1 cellular context compared by ENCODE assay signal in genomic region chr20:3738109-3739053, GRCh38.
TF ChIP-seq lines count a peak whose summit lies in the region.

No MANE protein-coding gene starts in this region.

TF ChIP-seq in HepG2, 621 proteins besides CTCF, POLR2A, EP300 and RAD21 (continued from another document and continues in another):
- TF ChIP-seq SCMH1 (CRISPR knock-in tag; IDR thresholded peaks at IDR 0.05; ENCODE audit: borderline replicate concordance), result no peak
- no peak for TF ChIP-seq ZBTB46 (CRISPR knock-in tag; IDR thresholded peaks at IDR 0.05; ENCODE audit: borderline replicate concordance)
- TF ChIP-seq FOXK1 (CRISPR knock-in tag; IDR thresholded peaks at IDR 0.05; ENCODE audit: borderline replicate concordance, low read depth), result 0 out of 2 replicates have a peak, but pooled peaks have one; percentile 5
- no peak for TF ChIP-seq HNF4A (CRISPR knock-in tag; IDR thresholded peaks at IDR 0.05)
- TF ChIP-seq ZNF746 (CRISPR knock-in tag; IDR thresholded peaks at IDR 0.05), result no peak
- TF ChIP-seq ZNF30 (CRISPR knock-in tag; IDR thresholded peaks at IDR 0.05), result no peak
- TF ChIP-seq ZFAT (CRISPR knock-in tag; conservative IDR thresholded peaks at IDR 0.05), result no peak
- no peak for TF ChIP-seq KLF16 (CRISPR knock-in tag; IDR thresholded peaks at IDR 0.05)
- 0 out of 2 replicates have a peak, but pooled peaks have one; percentile 17 for TF ChIP-seq TFAP4 (IDR thresholded peaks at IDR 0.05; ENCODE audit: borderline replicate concordance, low read depth)
- TF ChIP-seq MIER3 (CRISPR knock-in tag; IDR thresholded peaks at IDR 0.05; ENCODE audit: borderline replicate concordance), result no peak
- TF ChIP-seq, protein P1, sequence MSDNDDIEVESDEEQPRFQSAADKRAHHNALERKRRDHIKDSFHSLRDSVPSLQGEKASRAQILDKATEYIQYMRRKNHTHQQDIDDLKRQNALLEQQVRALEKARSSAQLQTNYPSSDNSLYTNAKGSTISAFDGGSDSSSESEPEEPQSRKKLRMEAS (IDR thresholded peaks at IDR 0.05), result 0 out of 2 replicates have a peak, but pooled peaks have one; percentile 3
- no peak for TF ChIP-seq ZSCAN29 (CRISPR knock-in tag; conservative IDR thresholded peaks at IDR 0.05)
- TF ChIP-seq ZNF138 (CRISPR knock-in tag; IDR thresholded peaks at IDR 0.05; ENCODE audit: low read depth), result no peak
- no peak for TF ChIP-seq ZFP91 (CRISPR knock-in tag; IDR thresholded peaks at IDR 0.05; ENCODE audit: borderline replicate concordance)
- TF ChIP-seq PHF21A (CRISPR knock-in tag; IDR thresholded peaks at IDR 0.05), result peak; percentile 6; the same call in 1 of the 2 replicates
- no peak for TF ChIP-seq ZNF143 (CRISPR knock-in tag; IDR thresholded peaks at IDR 0.05)
- TF ChIP-seq FOXP1 (IDR thresholded peaks at IDR 0.05), result no peak
- peak; percentile 42; the same call in 1 of the 2 replicates for TF ChIP-seq FOXP1 (CRISPR knock-in tag; IDR thresholded peaks at IDR 0.05)
- TF ChIP-seq, protein P2, sequence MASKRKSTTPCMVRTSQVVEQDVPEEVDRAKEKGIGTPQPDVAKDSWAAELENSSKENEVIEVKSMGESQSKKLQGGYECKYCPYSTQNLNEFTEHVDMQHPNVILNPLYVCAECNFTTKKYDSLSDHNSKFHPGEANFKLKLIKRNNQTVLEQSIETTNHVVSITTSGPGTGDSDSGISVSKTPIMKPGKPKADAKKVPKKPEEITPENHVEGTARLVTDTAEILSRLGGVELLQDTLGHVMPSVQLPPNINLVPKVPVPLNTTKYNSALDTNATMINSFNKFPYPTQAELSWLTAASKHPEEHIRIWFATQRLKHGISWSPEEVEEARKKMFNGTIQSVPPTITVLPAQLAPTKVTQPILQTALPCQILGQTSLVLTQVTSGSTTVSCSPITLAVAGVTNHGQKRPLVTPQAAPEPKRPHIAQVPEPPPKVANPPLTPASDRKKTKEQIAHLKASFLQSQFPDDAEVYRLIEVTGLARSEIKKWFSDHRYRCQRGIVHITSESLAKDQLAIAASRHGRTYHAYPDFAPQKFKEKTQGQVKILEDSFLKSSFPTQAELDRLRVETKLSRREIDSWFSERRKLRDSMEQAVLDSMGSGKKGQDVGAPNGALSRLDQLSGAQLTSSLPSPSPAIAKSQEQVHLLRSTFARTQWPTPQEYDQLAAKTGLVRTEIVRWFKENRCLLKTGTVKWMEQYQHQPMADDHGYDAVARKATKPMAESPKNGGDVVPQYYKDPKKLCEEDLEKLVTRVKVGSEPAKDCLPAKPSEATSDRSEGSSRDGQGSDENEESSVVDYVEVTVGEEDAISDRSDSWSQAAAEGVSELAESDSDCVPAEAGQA (IDR thresholded peaks at IDR 0.05; ENCODE audit: low read depth), result 0 out of 2 replicates have a peak, but pooled peaks have one; percentile 55
- TF ChIP-seq, protein P2 (CRISPR knock-in tag; IDR thresholded peaks at IDR 0.05; ENCODE audit: borderline replicate concordance), result no peak
- TF ChIP-seq ZNF614 (CRISPR knock-in tag; IDR thresholded peaks at IDR 0.05; ENCODE audit: borderline replicate concordance), result peak; percentile 55; the same call in 1 of the 2 replicates
- TF ChIP-seq, protein P3, sequence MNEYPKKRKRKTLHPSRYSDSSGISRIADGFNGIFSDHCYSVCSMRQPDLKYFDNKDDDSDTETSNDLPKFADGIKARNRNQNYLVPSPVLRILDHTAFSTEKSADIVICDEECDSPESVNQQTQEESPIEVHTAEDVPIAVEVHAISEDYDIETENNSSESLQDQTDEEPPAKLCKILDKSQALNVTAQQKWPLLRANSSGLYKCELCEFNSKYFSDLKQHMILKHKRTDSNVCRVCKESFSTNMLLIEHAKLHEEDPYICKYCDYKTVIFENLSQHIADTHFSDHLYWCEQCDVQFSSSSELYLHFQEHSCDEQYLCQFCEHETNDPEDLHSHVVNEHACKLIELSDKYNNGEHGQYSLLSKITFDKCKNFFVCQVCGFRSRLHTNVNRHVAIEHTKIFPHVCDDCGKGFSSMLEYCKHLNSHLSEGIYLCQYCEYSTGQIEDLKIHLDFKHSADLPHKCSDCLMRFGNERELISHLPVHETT (CRISPR knock-in tag; conservative IDR thresholded peaks at IDR 0.05), result no peak
- 0 out of 2 replicates have a peak, but pooled peaks have one; percentile 4 for TF ChIP-seq ZNF205 (CRISPR knock-in tag; IDR thresholded peaks at IDR 0.05)
- TF ChIP-seq KLF15 (CRISPR knock-in tag; IDR thresholded peaks at IDR 0.05; ENCODE audit: borderline replicate concordance), result no peak
- TF ChIP-seq BORCS8-MEF2B (CRISPR knock-in tag; IDR thresholded peaks at IDR 0.05), result no peak
- TF ChIP-seq HDAC1 (CRISPR knock-in tag; IDR thresholded peaks at IDR 0.05), result 0 out of 2 replicates have a peak, but pooled peaks have one; percentile 30
- TF ChIP-seq, protein P4, sequence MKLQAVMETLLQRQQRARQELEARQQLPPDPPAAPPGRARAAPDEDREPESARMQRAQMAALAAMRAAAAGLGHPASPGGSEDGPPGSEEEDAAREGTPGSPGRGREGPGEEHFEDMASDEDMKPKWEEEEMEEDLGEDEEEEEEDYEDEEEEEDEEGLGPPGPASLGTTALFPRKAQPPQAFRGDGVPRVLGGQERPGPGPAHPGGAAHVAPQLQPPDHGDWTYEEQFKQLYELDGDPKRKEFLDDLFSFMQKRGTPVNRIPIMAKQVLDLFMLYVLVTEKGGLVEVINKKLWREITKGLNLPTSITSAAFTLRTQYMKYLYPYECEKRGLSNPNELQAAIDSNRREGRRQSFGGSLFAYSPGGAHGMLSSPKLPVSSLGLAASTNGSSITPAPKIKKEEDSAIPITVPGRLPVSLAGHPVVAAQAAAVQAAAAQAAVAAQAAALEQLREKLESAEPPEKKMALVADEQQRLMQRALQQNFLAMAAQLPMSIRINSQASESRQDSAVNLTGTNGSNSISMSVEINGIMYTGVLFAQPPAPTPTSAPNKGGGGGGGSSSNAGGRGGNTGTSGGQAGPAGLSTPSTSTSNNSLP (IDR thresholded peaks at IDR 0.05; ENCODE audit: low read depth, low read length), result 0 out of 2 replicates have a peak, but pooled peaks have one; percentile 11
- TF ChIP-seq ZNF329 (CRISPR knock-in tag; IDR thresholded peaks at IDR 0.05; ENCODE audit: low read depth), result no peak
- no peak for TF ChIP-seq ZNF20 (CRISPR knock-in tag; IDR thresholded peaks at IDR 0.05)
- no peak for TF ChIP-seq KAT8 (CRISPR knock-in tag; IDR thresholded peaks at IDR 0.05)
- no peak for TF ChIP-seq ZNF547 (CRISPR knock-in tag; IDR thresholded peaks at IDR 0.05)
- TF ChIP-seq GPN1 (CRISPR knock-in tag; IDR thresholded peaks at IDR 0.05; ENCODE audit: borderline replicate concordance), result no peak
- no peak for TF ChIP-seq ZSCAN20 (CRISPR knock-in tag; IDR thresholded peaks at IDR 0.05; ENCODE audit: borderline replicate concordance)
- no peak for TF ChIP-seq KAT7 (CRISPR knock-in tag; IDR thresholded peaks at IDR 0.05; ENCODE audit: borderline replicate concordance)
- TF ChIP-seq FLYWCH1 (CRISPR knock-in tag; IDR thresholded peaks at IDR 0.05), result no peak
- no peak for TF ChIP-seq SOX6 (IDR thresholded peaks at IDR 0.05)
- peak; percentile 42; the same call in 1 of the 2 replicates for TF ChIP-seq SOX6 (CRISPR knock-in tag; IDR thresholded peaks at IDR 0.05)
- 0 out of 2 replicates have a peak, but pooled peaks have one; percentile 22 for TF ChIP-seq ZBTB7B (CRISPR knock-in tag; IDR thresholded peaks at IDR 0.05)
- TF ChIP-seq ASH2L (IDR thresholded peaks at IDR 0.05; ENCODE audit: insufficient read length, low read depth, low read length), result peak; percentile 31
- TF ChIP-seq, protein P5, sequence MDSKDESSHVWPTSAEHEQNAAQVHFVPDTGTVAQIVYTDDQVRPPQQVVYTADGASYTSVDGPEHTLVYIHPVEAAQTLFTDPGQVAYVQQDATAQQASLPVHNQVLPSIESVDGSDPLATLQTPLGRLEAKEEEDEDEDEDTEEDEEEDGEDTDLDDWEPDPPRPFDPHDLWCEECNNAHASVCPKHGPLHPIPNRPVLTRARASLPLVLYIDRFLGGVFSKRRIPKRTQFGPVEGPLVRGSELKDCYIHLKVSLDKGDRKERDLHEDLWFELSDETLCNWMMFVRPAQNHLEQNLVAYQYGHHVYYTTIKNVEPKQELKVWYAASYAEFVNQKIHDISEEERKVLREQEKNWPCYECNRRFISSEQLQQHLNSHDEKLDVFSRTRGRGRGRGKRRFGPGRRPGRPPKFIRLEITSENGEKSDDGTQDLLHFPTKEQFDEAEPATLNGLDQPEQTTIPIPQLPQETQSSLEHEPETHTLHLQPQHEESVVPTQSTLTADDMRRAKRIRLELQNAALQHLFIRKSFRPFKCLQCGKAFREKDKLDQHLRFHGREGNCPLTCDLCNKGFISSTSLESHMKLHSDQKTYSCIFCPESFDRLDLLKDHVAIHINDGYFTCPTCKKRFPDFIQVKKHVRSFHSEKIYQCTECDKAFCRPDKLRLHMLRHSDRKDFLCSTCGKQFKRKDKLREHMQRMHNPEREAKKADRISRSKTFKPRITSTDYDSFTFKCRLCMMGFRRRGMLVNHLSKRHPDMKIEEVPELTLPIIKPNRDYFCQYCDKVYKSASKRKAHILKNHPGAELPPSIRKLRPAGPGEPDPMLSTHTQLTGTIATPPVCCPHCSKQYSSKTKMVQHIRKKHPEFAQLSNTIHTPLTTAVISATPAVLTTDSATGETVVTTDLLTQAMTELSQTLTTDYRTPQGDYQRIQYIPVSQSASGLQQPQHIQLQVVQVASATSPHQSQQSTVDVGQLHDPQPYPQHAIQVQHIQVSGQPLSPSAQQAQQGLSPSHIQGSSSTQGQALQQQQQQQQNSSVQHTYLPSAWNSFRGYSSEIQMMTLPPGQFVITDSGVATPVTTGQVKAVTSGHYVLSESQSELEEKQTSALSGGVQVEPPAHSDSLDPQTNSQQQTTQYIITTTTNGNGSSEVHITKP (CRISPR knock-in tag; IDR thresholded peaks at IDR 0.05; ENCODE audit: low read depth), result no peak
- TF ChIP-seq ONECUT2 (CRISPR knock-in tag; IDR thresholded peaks at IDR 0.05), result no peak
- 0 out of 2 replicates have a peak, but pooled peaks have one; percentile 23 for TF ChIP-seq ZNF350 (CRISPR knock-in tag; IDR thresholded peaks at IDR 0.05; ENCODE audit: borderline replicate concordance, low read depth)
- TF ChIP-seq ZKSCAN1 (IDR thresholded peaks at IDR 0.05; ENCODE audit: low read length), result no peak
- TF ChIP-seq CEBPG (CRISPR knock-in tag; IDR thresholded peaks at IDR 0.05), result peak; percentile 80
- no peak for TF ChIP-seq PAF1 (CRISPR knock-in tag; IDR thresholded peaks at IDR 0.05)
